ENCODE assay signal across 17 cellular contexts in the genomic region with DNA sequence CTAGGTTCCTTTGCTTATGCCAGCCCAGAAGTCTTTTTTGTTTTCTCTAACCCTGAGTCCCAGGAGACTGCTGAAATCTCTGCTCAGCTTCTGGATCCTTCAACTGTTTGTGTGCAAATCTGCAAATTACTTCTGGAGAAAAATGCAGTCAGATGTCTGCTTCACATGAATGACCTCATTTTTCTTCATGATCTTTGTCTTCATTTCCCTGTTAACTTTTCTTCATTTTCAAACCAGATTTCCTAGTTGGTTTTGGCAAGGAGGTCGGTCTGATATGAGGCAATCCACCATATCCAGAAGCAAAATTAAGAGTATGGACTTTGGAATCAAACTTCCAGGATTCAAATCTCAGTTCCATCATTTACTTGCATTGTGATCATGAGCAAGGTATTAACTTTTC.
DNase-seq lines count a peak whose midpoint lies in the region; ATAC-seq, FAIRE-seq and TF ChIP-seq lines count a peak whose summit lies in the region.
"Had no signal": no experiment of that assay in that cellular context is flagged by ENCODE, and none has a peak within 500 bp of the region (broad histone marks: within the 10 kb centered on the region; RNA-seq: fewer than 3 reads in every experiment).

No MANE protein-coding gene starts in this region.

- H3K9me3 ChIP-seq in body of pancreas (no peaks in the 10 kb centered on the region), small intestine (ENCODE audit: control insufficient read depth, low read depth) (no peaks in the 10 kb centered on the region)
- H3K9me3 ChIP-seq: BE2C had no signal

- H3K4me3 ChIP-seq in body of pancreas (no peak overlapping the region), fibroblast of the aortic adventitia (ENCODE audit: low read depth, low read length) (no peak overlapping the region), small intestine (ENCODE audit: low read depth in 1 of 2, low read length in 2 of 2) (no peak overlapping the region)

- no peaks in the 10 kb centered on the region for H3K9me3 Mint-ChIP-seq in activated CD4-positive, alpha-beta T cell treated with anti-CD3 and anti-CD28 coated beads, Interleukin-2, amount 10 ng/mL, durations not matched to agents 24 days and 14 days
- no peaks in the 10 kb centered on the region for H3K9me3 Mint-ChIP-seq in activated CD4-positive, alpha-beta memory T cell treated with anti-CD3 and anti-CD28 coated beads for 36 hours
- peaks cover 6 to 11% of the 10 kb centered on the region in 2 donors for H3K9me3 Mint-ChIP-seq in stimulated activated naive B cell treated with anti-CD40 and anti-IgM and Interleukin-4, amounts not matched to agents 10 μg/mL and 1 μg/mL and 100 μg/mL, for 72 hours
- H3K9me3 Mint-ChIP-seq: CD4-positive, alpha-beta T cell had no signal

- POLR2A ChIA-PET in activated CD4-positive, alpha-beta memory T cell treated with anti-CD3 and anti-CD28 coated beads for 36 hours (lab: Charles Lee), result no interaction called here

- DNase-seq in activated CD4-positive, alpha-beta T cell treated with anti-CD3 and anti-CD28 coated beads, Interleukin-2, amount 10 ng/mL, durations not matched to agents 24 days and 14 days, result peak; percentile 20
- DNase-seq in activated CD4-positive, alpha-beta T cell treated with anti-CD3 and anti-CD28 coated beads for 1 hour, result no peak
- DNase-seq in body of pancreas, result peak in 3 of 4 donors; percentile 22 to 65 (median 26)
- DNase-seq in fibroblast of the aortic adventitia (ENCODE audit: low read depth), result peak; percentile 50
- DNase-seq in small intestine, result peak; percentile 20
- no peak for DNase-seq in C1 segment of cervical spinal cord (lab: John Stamatoyannopoulos, UW)
- no peak for DNase-seq in activated CD4-positive, alpha-beta memory T cell treated with anti-CD3 and anti-CD28 coated beads for 36 hours
- DNase-seq in stimulated activated naive B cell treated with anti-CD40 and anti-IgM and Interleukin-4, amounts not matched to agents 10 μg/mL and 1 μg/mL and 100 μg/mL, for 72 hours, result no peak
- DNase-seq: 8988T; BE2C; Caco-2; CD4-positive, alpha-beta T cell; KG1; NCI-H2081 treated with DMSO at 0.1 percent for 48 hours; NCI-H510A treated with DMSO at 0.1 percent for 48 hours; SHP77 had no signal

- peak overlapping the region in 3 of 4 donors; percentile 37 to 71 (median 58) for H3K27ac ChIP-seq in body of pancreas
- H3K27ac ChIP-seq in small intestine (ENCODE audit: low read depth in 1 of 2, low read length in 1 of 2), result no peak overlapping the region

- no peaks in the 10 kb centered on the region for H3K4me1 Mint-ChIP-seq in activated CD4-positive, alpha-beta T cell treated with anti-CD3 and anti-CD28 coated beads, Interleukin-2, amount 10 ng/mL, durations not matched to agents 24 days and 14 days
- H3K4me1 Mint-ChIP-seq in activated CD4-positive, alpha-beta memory T cell treated with anti-CD3 and anti-CD28 coated beads for 36 hours (ENCODE audit: low read depth), result no peaks in the 10 kb centered on the region
- H3K4me1 Mint-ChIP-seq in stimulated activated naive B cell treated with anti-CD40 and anti-IgM and Interleukin-4, amounts not matched to agents 10 μg/mL and 1 μg/mL and 100 μg/mL, for 72 hours, result peaks cover 8 to 12% of the 10 kb centered on the region in 2 donors

- no peaks in the 10 kb centered on the region for H3K27me3 ChIP-seq in body of pancreas
- H3K27me3 ChIP-seq in small intestine (ENCODE audit: control insufficient read depth in 2 of 2, insufficient read depth in 2 of 2, low read length in 2 of 2), result no peaks in the 10 kb centered on the region
- H3K27me3 ChIP-seq: BE2C had no signal

- no peaks in the 10 kb centered on the region for H3K36me3 Mint-ChIP-seq in activated CD4-positive, alpha-beta T cell treated with anti-CD3 and anti-CD28 coated beads, Interleukin-2, amount 10 ng/mL, durations not matched to agents 24 days and 14 days (ENCODE audit: low read depth)
- H3K36me3 Mint-ChIP-seq in activated CD4-positive, alpha-beta memory T cell treated with anti-CD3 and anti-CD28 coated beads for 36 hours, result no peaks in the 10 kb centered on the region
- H3K36me3 Mint-ChIP-seq in stimulated activated naive B cell treated with anti-CD40 and anti-IgM and Interleukin-4, amounts not matched to agents 10 μg/mL and 1 μg/mL and 100 μg/mL, for 72 hours, result peaks cover 7% of the 10 kb centered on the region in 2 donors

- ATAC-seq in body of pancreas, result peak; percentile 94
- ATAC-seq in stimulated activated naive B cell treated with anti-CD40 and anti-IgM and Interleukin-4, amounts not matched to agents 10 μg/mL and 1 μg/mL and 100 μg/mL, for 72 hours (replicated peaks), result no peak

- no peaks in the 10 kb centered on the region for H3K36me3 ChIP-seq in body of pancreas (replicated peaks in 1 of 2; ENCODE audit: insufficient read depth in 1 of 2, low read depth in 2 of 2)
- no peaks in the 10 kb centered on the region for H3K36me3 ChIP-seq in small intestine (ENCODE audit: control insufficient read depth in 2 of 2, insufficient read depth in 2 of 2, low read length in 2 of 2)
- H3K36me3 ChIP-seq: BE2C had no signal

- intact Hi-C loops in activated CD4-positive, alpha-beta T cell treated with anti-CD3 and anti-CD28 coated beads, Interleukin-2, amount 10 ng/mL, durations not matched to agents 24 days and 14 days (cut with micrococcal nuclease), result no loop called here
- intact Hi-C loops in body of pancreas (cut with DNase I), result no loop called here
- intact Hi-C loops in activated CD4-positive, alpha-beta memory T cell treated with anti-CD3 and anti-CD28 coated beads for 36 hours (cut with micrococcal nuclease), result no loop called here

- TF ChIP-seq POLR2A in body of pancreas (IDR thresholded peaks at IDR 0.05), result no peak

- FAIRE-seq in small intestine (lab: Jason Lieb, UNC), result no peak
- FAIRE-seq: GM12892 had no signal

- TF ChIP-seq CTCF in body of pancreas (IDR thresholded peaks at IDR 0.05) (no peak), fibroblast of the aortic adventitia (IDR thresholded peaks at IDR 0.05; ENCODE audit: insufficient read depth, low read length) (no peak)

- H3K27ac Mint-ChIP-seq in activated CD4-positive, alpha-beta T cell treated with anti-CD3 and anti-CD28 coated beads, Interleukin-2, amount 10 ng/mL, durations not matched to agents 24 days and 14 days, result no peak overlapping the region
- H3K27ac Mint-ChIP-seq in activated CD4-positive, alpha-beta memory T cell treated with anti-CD3 and anti-CD28 coated beads for 36 hours, result no peak overlapping the region
- H3K27ac Mint-ChIP-seq in stimulated activated naive B cell treated with anti-CD40 and anti-IgM and Interleukin-4, amounts not matched to agents 10 μg/mL and 1 μg/mL and 100 μg/mL, for 72 hours, result no peak overlapping the region
- H3K27ac Mint-ChIP-seq: CD4-positive, alpha-beta T cell had no signal

- 11 to 15% methylated on average over 1 of the region's 1 CpG for WGBS in body of pancreas, 2 donors
- WGBS in small intestine, 3 donors, result 9 to 37% (median 23%) methylated on average over 1 of the region's 1 CpG

- H3K4me1 ChIP-seq in body of pancreas, result peaks cover 16% of the 10 kb centered on the region
- no peaks in the 10 kb centered on the region for H3K4me1 ChIP-seq in small intestine (ENCODE audit: control insufficient read depth in 2 of 2, insufficient read depth in 1 of 2, low read depth in 1 of 2, low read length in 1 of 2)
- H3K4me1 ChIP-seq: BE2C, Caco-2 had no signal

- peaks cover 9% of the 10 kb centered on the region for H3K27me3 Mint-ChIP-seq in activated CD4-positive, alpha-beta T cell treated with anti-CD3 and anti-CD28 coated beads, Interleukin-2, amount 10 ng/mL, durations not matched to agents 24 days and 14 days
- peaks cover 7% of the 10 kb centered on the region for H3K27me3 Mint-ChIP-seq in activated CD4-positive, alpha-beta memory T cell treated with anti-CD3 and anti-CD28 coated beads for 36 hours
- H3K27me3 Mint-ChIP-seq in stimulated activated naive B cell treated with anti-CD40 and anti-IgM and Interleukin-4, amounts not matched to agents 10 μg/mL and 1 μg/mL and 100 μg/mL, for 72 hours, result peaks cover 18 to 30% of the 10 kb centered on the region in 2 donors

- CTCF ChIA-PET in activated CD4-positive, alpha-beta memory T cell treated with anti-CD3 and anti-CD28 coated beads for 36 hours (lab: Charles Lee), result no interaction called here

- no peak overlapping the region for H3K4me3 Mint-ChIP-seq in activated CD4-positive, alpha-beta T cell treated with anti-CD3 and anti-CD28 coated beads, Interleukin-2, amount 10 ng/mL, durations not matched to agents 24 days and 14 days
- no peak overlapping the region for H3K4me3 Mint-ChIP-seq in activated CD4-positive, alpha-beta memory T cell treated with anti-CD3 and anti-CD28 coated beads for 36 hours
- no peak overlapping the region for H3K4me3 Mint-ChIP-seq in stimulated activated naive B cell treated with anti-CD40 and anti-IgM and Interleukin-4, amounts not matched to agents 10 μg/mL and 1 μg/mL and 100 μg/mL, for 72 hours
- H3K4me3 Mint-ChIP-seq: CD4-positive, alpha-beta T cell had no signal

Comparison
In these comparisons a context has a peak if more than half of its experiments do, and no peak if none do; other contexts are left out.
1. DNase-seq: peak in activated CD4-positive, alpha-beta T cell treated with anti-CD3 and anti-CD28 coated beads, Interleukin-2, amount 10 ng/mL, durations not matched to agents 24 days and 14 days (single experiment), body of pancreas (3 of 4), fibroblast of the aortic adventitia (single experiment) and small intestine (single experiment); none in activated CD4-positive, alpha-beta T cell treated with anti-CD3 and anti-CD28 coated beads for 1 hour (single experiment), C1 segment of cervical spinal cord (0 of 14), activated CD4-positive, alpha-beta memory T cell treated with anti-CD3 and anti-CD28 coated beads for 36 hours (single experiment) and stimulated activated naive B cell treated with anti-CD40 and anti-IgM and Interleukin-4, amounts not matched to agents 10 μg/mL and 1 μg/mL and 100 μg/mL, for 72 hours (single experiment).
2. H3K27ac ChIP-seq: peak in body of pancreas (3 of 4); none in small intestine (0 of 2).